In genomic region chr16:77416939-77417480, GRCh38 we compare ENCODE assay signal across 42 cellular contexts. TPM values are rescaled to one million over a fixed set of nuclear protein-coding genes. Genes with fewer than 3 reads are reported as not detected.
"Had no signal": no experiment of that assay in that cellular context is flagged by ENCODE, and none has a peak within 500 bp of the region (broad histone marks: within the 10 kb centered on the region; RNA-seq: fewer than 3 reads in every experiment).

No MANE protein-coding gene starts in this region.

- H3K4me3 ChIP-seq: adrenal gland, ascending aorta, body of pancreas, breast epithelium, cardiac muscle cell had no signal

- H3K9me3 ChIP-seq: adrenal gland, ascending aorta, body of pancreas, breast epithelium had no signal

- H3K27me3 Mint-ChIP-seq: activated naive CD4-positive, alpha-beta T cell treated with anti-CD3 and anti-CD28 coated beads, Interleukin-2, amount 10 ng/mL, durations not matched to agents 7 days and 5 days; activated naive CD8-positive, alpha-beta T cell treated with anti-CD3 and anti-CD28 coated beads, Interleukin-2, amount 10 ng/mL, durations not matched to agents 7 days and 5 days; brain had no signal

- H3K36me3 ChIP-seq: adrenal gland, ascending aorta, brain microvascular endothelial cell, breast epithelium, cardiac muscle cell had no signal

- H3K4me1 ChIP-seq: adrenal gland, ascending aorta, body of pancreas, breast epithelium had no signal

- FAIRE-seq: astrocyte, bronchial epithelial cell had no signal

- H3K27me3 ChIP-seq: adrenal gland, ascending aorta, body of pancreas, brain microvascular endothelial cell, breast epithelium, cardiac muscle cell had no signal

- ATAC-seq: activated naive CD8-positive, alpha-beta T cell treated with anti-CD3 and anti-CD28 coated beads, Interleukin-2, amount 50 U/mL, for 24 hours; activated T-cell treated with anti-CD3 and anti-CD28 coated beads, Interleukin-2, amount 50 U/mL, for 72 hours; body of pancreas had no signal

- H3K27ac Mint-ChIP-seq: activated naive CD4-positive, alpha-beta T cell treated with anti-CD3 and anti-CD28 coated beads for 36 hours; activated naive CD4-positive, alpha-beta T cell treated with anti-CD3 and anti-CD28 coated beads, Interleukin-2, amount 10 ng/mL, durations not matched to agents 7 days and 5 days; activated naive CD4-positive, alpha-beta T cell treated with anti-CD3 and anti-CD28 coated beads, Interleukin-2, amount 50 U/mL, for 24 hours; activated naive CD4-positive, alpha-beta T cell treated with anti-CD3 and anti-CD28 coated beads, Interleukin-2, amount 50 U/mL, for 72 hours; activated naive CD8-positive, alpha-beta T cell; activated naive CD8-positive, alpha-beta T cell treated with anti-CD3 and anti-CD28 coated beads for 36 hours; activated naive CD8-positive, alpha-beta T cell treated with anti-CD3 and anti-CD28 coated beads, Interleukin-2, amount 10 ng/mL, durations not matched to agents 7 days and 5 days; activated naive CD8-positive, alpha-beta T cell treated with anti-CD3 and anti-CD28 coated beads, Interleukin-2, amount 50 U/mL, for 24 hours; activated T-cell treated with anti-CD3 and anti-CD28 coated beads, Interleukin-2, amount 50 U/mL, for 24 hours; activated T-cell treated with anti-CD3 and anti-CD28 coated beads, Interleukin-2, amount 50 U/mL, for 72 hours; activated T-helper 1 cell treated with anti-CD3 and anti-CD28 coated beads, Interleukin-12 subunit alpha, Interleukin-12 subunit beta, Interleukin-2, Interleukin-4 antibody, amounts not matched to agents 30 ng/mL and 10 ng/mL and 1 ng/mL, durations not matched to agents 14 hours and 24 hours and 36 hours; activated T-helper 17 cell treated with anti-CD3 and anti-CD28 coated beads, Interleukin-2, amount 50 U/mL, for 72 hours; activated T-helper 2 cell treated with anti-CD3 and anti-CD28 coated beads, Interferon-gamma antibody, Interleukin-2, Interleukin-4, amounts not matched to agents 10 μg/mL and 5 μg/mL and 100 μg/mL, durations not matched to agents 14 hours and 24 hours and 36 hours; brain had no signal

- H3K4me3 Mint-ChIP-seq: activated naive CD4-positive, alpha-beta T cell treated with anti-CD3 and anti-CD28 coated beads for 36 hours; activated naive CD4-positive, alpha-beta T cell treated with anti-CD3 and anti-CD28 coated beads, Interleukin-2, amount 10 ng/mL, durations not matched to agents 7 days and 5 days; activated naive CD4-positive, alpha-beta T cell treated with anti-CD3 and anti-CD28 coated beads, Interleukin-2, amount 50 U/mL, for 24 hours; activated naive CD8-positive, alpha-beta T cell; activated naive CD8-positive, alpha-beta T cell treated with anti-CD3 and anti-CD28 coated beads for 36 hours; activated naive CD8-positive, alpha-beta T cell treated with anti-CD3 and anti-CD28 coated beads, Interleukin-2, amount 10 ng/mL, durations not matched to agents 7 days and 5 days; activated naive CD8-positive, alpha-beta T cell treated with anti-CD3 and anti-CD28 coated beads, Interleukin-2, amount 50 U/mL, for 24 hours; activated T-cell treated with anti-CD3 and anti-CD28 coated beads, Interleukin-2, amount 50 U/mL, for 24 hours; activated T-cell treated with anti-CD3 and anti-CD28 coated beads, Interleukin-2, amount 50 U/mL, for 72 hours; activated T-helper 1 cell treated with anti-CD3 and anti-CD28 coated beads, Interleukin-12 subunit alpha, Interleukin-12 subunit beta, Interleukin-2, Interleukin-4 antibody, amounts not matched to agents 30 ng/mL and 10 ng/mL and 1 ng/mL, durations not matched to agents 14 hours and 24 hours and 36 hours; activated T-helper 17 cell treated with anti-CD3 and anti-CD28 coated beads, Interleukin-2, amount 50 U/mL, for 72 hours; brain; central memory CD8-positive, alpha-beta T cell had no signal

- H3K4me1 Mint-ChIP-seq: activated naive CD4-positive, alpha-beta T cell treated with anti-CD3 and anti-CD28 coated beads, Interleukin-2, amount 10 ng/mL, durations not matched to agents 7 days and 5 days; activated naive CD4-positive, alpha-beta T cell treated with anti-CD3 and anti-CD28 coated beads, Interleukin-2, amount 50 U/mL, for 24 hours; activated naive CD8-positive, alpha-beta T cell treated with anti-CD3 and anti-CD28 coated beads for 36 hours; activated naive CD8-positive, alpha-beta T cell treated with anti-CD3 and anti-CD28 coated beads, Interleukin-2, amount 10 ng/mL, durations not matched to agents 7 days and 5 days; activated naive CD8-positive, alpha-beta T cell treated with anti-CD3 and anti-CD28 coated beads, Interleukin-2, amount 50 U/mL, for 24 hours; activated T-helper 17 cell treated with anti-CD3 and anti-CD28 coated beads, Interleukin-2, amount 50 U/mL, for 72 hours; brain; central memory CD8-positive, alpha-beta T cell had no signal

- DNase-seq: activated effector memory CD4-positive, alpha-beta T cell treated with anti-CD3 and anti-CD28 coated beads, Interleukin-2, amount 50 U/mL, for 16 hours; activated effector memory CD4-positive, alpha-beta T cell treated with Interleukin-2 at 50 U/mL for 16 hours; activated gamma-delta T cell; activated gamma-delta T cell treated with Interleukin-2 at 50 U/mL for 16 hours; activated naive CD4-positive, alpha-beta T cell; activated naive CD4-positive, alpha-beta T cell treated with anti-CD3 and anti-CD28 coated beads for 36 hours; activated naive CD4-positive, alpha-beta T cell treated with anti-CD3 and anti-CD28 coated beads, Interleukin-2, amount 10 ng/mL, durations not matched to agents 7 days and 5 days; activated naive CD4-positive, alpha-beta T cell treated with anti-CD3 and anti-CD28 coated beads, Interleukin-2, amount 50 U/mL, for 16 hours; activated naive CD4-positive, alpha-beta T cell treated with Interleukin-2 at 50 U/mL for 16 hours; activated naive CD8-positive, alpha-beta T cell treated with anti-CD3 and anti-CD28 coated beads for 36 hours; activated naive CD8-positive, alpha-beta T cell treated with anti-CD3 and anti-CD28 coated beads, Interleukin-2, amount 10 ng/mL, durations not matched to agents 7 days and 5 days; activated naive CD8-positive, alpha-beta T cell treated with anti-CD3 and anti-CD28 coated beads, Interleukin-2, amount 50 U/mL, for 24 hours; activated T-cell treated with anti-CD3 and anti-CD28 coated beads for 4 hours; activated T-cell treated with anti-CD3 and anti-CD28 coated beads, Interleukin-2, amount 50 U/mL, for 1 hour; activated T-cell treated with anti-CD3 and anti-CD28 coated beads, Interleukin-2, amount 50 U/mL, for 24 hours; activated T-cell treated with anti-CD3 and anti-CD28 coated beads, Interleukin-2, amount 50 U/mL, for 48 hours; activated T-cell treated with anti-CD3 and anti-CD28 coated beads, Interleukin-2, amount 50 U/mL, for 72 hours; adrenal gland; amniotic stem cell; amygdala; anterior cingulate cortex; aorta; body of pancreas; brain microvascular endothelial cell; caudate nucleus; central memory CD4-positive, alpha-beta T cell; cerebellar nuclear complex had no signal

- H3K27ac ChIP-seq: adrenal gland, ascending aorta, body of pancreas, brain microvascular endothelial cell, breast epithelium, cardiac muscle cell had no signal

- H3K36me3 Mint-ChIP-seq: activated naive CD4-positive, alpha-beta T cell treated with anti-CD3 and anti-CD28 coated beads, Interleukin-2, amount 10 ng/mL, durations not matched to agents 7 days and 5 days; activated naive CD4-positive, alpha-beta T cell treated with anti-CD3 and anti-CD28 coated beads, Interleukin-2, amount 50 U/mL, for 24 hours; activated naive CD4-positive, alpha-beta T cell treated with anti-CD3 and anti-CD28 coated beads, Interleukin-2, amount 50 U/mL, for 72 hours; activated naive CD8-positive, alpha-beta T cell; activated naive CD8-positive, alpha-beta T cell treated with anti-CD3 and anti-CD28 coated beads for 36 hours; activated naive CD8-positive, alpha-beta T cell treated with anti-CD3 and anti-CD28 coated beads, Interleukin-2, amount 10 ng/mL, durations not matched to agents 7 days and 5 days; brain had no signal

- H3K9me3 Mint-ChIP-seq: activated naive CD4-positive, alpha-beta T cell treated with anti-CD3 and anti-CD28 coated beads, Interleukin-2, amount 10 ng/mL, durations not matched to agents 7 days and 5 days; activated naive CD8-positive, alpha-beta T cell treated with anti-CD3 and anti-CD28 coated beads for 36 hours; activated naive CD8-positive, alpha-beta T cell treated with anti-CD3 and anti-CD28 coated beads, Interleukin-2, amount 10 ng/mL, durations not matched to agents 7 days and 5 days; activated T-cell treated with anti-CD3 and anti-CD28 coated beads, Interleukin-2, amount 50 U/mL, for 24 hours; activated T-helper 1 cell treated with anti-CD3 and anti-CD28 coated beads, Interleukin-12 subunit alpha, Interleukin-12 subunit beta, Interleukin-2, Interleukin-4 antibody, amounts not matched to agents 30 ng/mL and 10 ng/mL and 1 ng/mL, durations not matched to agents 14 hours and 24 hours and 36 hours; activated T-helper 17 cell treated with anti-CD3 and anti-CD28 coated beads, Interleukin-2, amount 50 U/mL, for 72 hours; activated T-helper 2 cell treated with anti-CD3 and anti-CD28 coated beads, Interferon-gamma antibody, Interleukin-2, Interleukin-4, amounts not matched to agents 10 μg/mL and 5 μg/mL and 100 μg/mL, durations not matched to agents 14 hours and 24 hours and 36 hours; brain had no signal

RNA-seq across cellular contexts. Expression of gene ADAMTS18, which starts 17.8 kb away (rescaled TPM):
- total RNA-seq: activated naive CD4-positive, alpha-beta T cell treated with anti-CD3 and anti-CD28 coated beads for 36 hours; activated naive CD4-positive, alpha-beta T cell treated with anti-CD3 and anti-CD28 coated beads, Interleukin-2, amount 50 U/mL, for 72 hours; activated naive CD8-positive, alpha-beta T cell treated with anti-CD3 and anti-CD28 coated beads for 36 hours; activated naive CD8-positive, alpha-beta T cell treated with anti-CD3 and anti-CD28 coated beads, Interleukin-2, amount 10 ng/mL, durations not matched to agents 7 days and 5 days; activated T-cell treated with anti-CD3 and anti-CD28 coated beads, Interleukin-2, amount 50 U/mL, for 72 hours; activated T-helper 17 cell treated with anti-CD3 and anti-CD28 coated beads, Interleukin-2, amount 50 U/mL, for 72 hours; activated T-helper 2 cell treated with anti-CD3 and anti-CD28 coated beads, Interferon-gamma antibody, Interleukin-2, Interleukin-4, amounts not matched to agents 10 μg/mL and 5 μg/mL and 100 μg/mL, durations not matched to agents 14 hours and 24 hours and 36 hours; ascending aorta; bronchial epithelial cell; cardiac septum; chondrocyte had no signal
- polyA plus RNA-seq: cardiac muscle cell had no signal
